Comparison of ENCODE assay signal across 11 cellular contexts in the genomic region with DNA sequence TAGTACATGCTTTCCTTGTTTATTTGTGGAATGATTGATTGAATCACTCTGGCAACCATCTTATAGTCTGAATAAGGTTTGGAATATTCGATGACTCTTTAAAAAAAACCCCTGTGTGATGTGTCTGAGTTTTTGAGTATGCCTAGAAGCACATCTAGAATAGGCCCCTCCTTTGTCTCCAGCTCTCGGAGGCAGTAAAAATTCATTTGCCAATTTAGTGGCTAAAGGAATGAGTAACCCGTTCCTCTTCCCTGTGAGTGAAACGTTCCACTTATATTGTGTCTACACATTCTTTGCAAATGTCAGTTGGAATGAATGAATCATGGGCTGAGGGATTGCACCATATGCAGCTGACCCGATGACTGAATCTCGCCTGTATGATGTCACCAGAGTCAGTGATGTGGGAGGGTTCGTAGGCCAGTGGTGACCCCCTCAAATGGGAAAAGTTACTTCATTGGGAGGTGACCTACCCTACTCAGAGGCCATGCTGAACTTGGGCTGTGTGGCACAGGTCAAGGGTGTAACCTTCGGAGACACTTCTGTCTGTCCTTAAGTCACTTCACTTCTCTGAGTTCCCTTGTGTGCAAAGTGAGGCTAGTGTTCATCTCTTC. TPM values are rescaled to one million over a fixed set of nuclear protein-coding genes. Genes with fewer than 3 reads are reported as not detected.
DNase-seq lines count a peak whose midpoint lies in the region; ATAC-seq and TF ChIP-seq lines count a peak whose summit lies in the region.
"Had no signal": no experiment of that assay in that cellular context is flagged by ENCODE, and none has a peak within 500 bp of the region (broad histone marks: within the 10 kb centered on the region; RNA-seq: fewer than 3 reads in every experiment).

No MANE protein-coding gene starts in this region.

- peak; percentile 79 for DNase-seq in CD14-positive monocyte (ENCODE audit: low spot score)
- DNase-seq in M059J (ENCODE audit: low read depth), result peak; percentile 100
- peak; percentile 99 for DNase-seq in amniotic stem cell (lab: John Stamatoyannopoulos, UW)
- no peak for DNase-seq in mucosa of descending colon
- DNase-seq in DMS 273 treated with DMSO at 0.1 percent for 48 hours (lab: John Stamatoyannopoulos, UW), result no peak
- no peak for DNase-seq in activated gamma-delta T cell (lab: John Stamatoyannopoulos, UW)
- no peak for DNase-seq in NCI-H2081 treated with DMSO at 0.1 percent for 48 hours (lab: John Stamatoyannopoulos, UW)
- DNase-seq: NCI-H1694, posterior cingulate gyrus had no signal

- no peaks in the 10 kb centered on the region for H3K9me3 ChIP-seq in mucosa of descending colon

- H3K4me3 Mint-ChIP-seq in CD14-positive monocyte, result peak overlapping the region in 1 of 2 donors; percentile 54

- H3K4me3 ChIP-seq in mucosa of descending colon, result no peak overlapping the region
- H3K4me3 ChIP-seq: cardiac muscle cell had no signal

- peaks cover 18 to 23% (median 20%) of the 10 kb centered on the region in 3 donors for H3K27me3 Mint-ChIP-seq in CD14-positive monocyte (ENCODE audit: low read depth in 3 of 3)

- TF ChIP-seq CTCF in CD14-positive monocyte (IDR thresholded peaks at IDR 0.05) (no peak), mucosa of descending colon (IDR thresholded peaks at IDR 0.05) (no peak)

- ATAC-seq in mucosa of descending colon (peak; percentile 47), HG03097 (IDR thresholded peaks at IDR 0.05; ENCODE audit: low FRiP score, unreplicated experiment) (no peak)

- peaks cover 0 to 2% (median 0%) of the 10 kb centered on the region in 7 donors for H3K9me3 Mint-ChIP-seq in CD14-positive monocyte

- intact Hi-C loops in CD14-positive monocyte (cut with micrococcal nuclease) (loop anchor here (1.0 to 10.0 kb wide), 3 partner anchors 22 to 645 kb away; a partner anchor contains a TSS), mucosa of descending colon (cut with DNase I, micrococcal nuclease) (no loop called here)

- H3K36me3 Mint-ChIP-seq in CD14-positive monocyte, result no peaks in the 10 kb centered on the region

- H3K4me1 ChIP-seq in mucosa of descending colon (ENCODE audit: low read depth), result peaks cover 6% of the 10 kb centered on the region

- H3K36me3 ChIP-seq in mucosa of descending colon (ENCODE audit: low read depth), result no peaks in the 10 kb centered on the region
- H3K36me3 ChIP-seq: cardiac muscle cell had no signal

- H3K4me1 Mint-ChIP-seq in CD14-positive monocyte, result peaks cover 31% of the 10 kb centered on the region

- H3K27ac Mint-ChIP-seq in CD14-positive monocyte, result peak overlapping the region; percentile 76 to 90 (median 88)

RNA-seq across cellular contexts. Expression of a gene that starts 21.6 kb away (rescaled TPM):
- 1 to 10 TPM; 1.9 TPM for polyA plus RNA-seq in CD14-positive monocyte
- total RNA-seq in M059J (2014; rRNA removed; shearing (Covaris generic)), result 4.2 and 8.1 TPM in 2 replicates
- total RNA-seq in mucosa of descending colon, result 1 to 10 TPM; 4.0 to 4.4 (median 4.4) TPM

RNA-seq across cellular contexts. Expression of a gene that starts 21.8 kb away (rescaled TPM):
- 10 to 100 TPM; 50.9 to 55.1 TPM for polyA plus RNA-seq in CD14-positive monocyte
- 198 and 215 TPM in 2 replicates for total RNA-seq in M059J (2014; rRNA removed; shearing (Covaris generic))
- total RNA-seq in mucosa of descending colon, result 10 to 100 TPM; 30.9 to 39.5 (median 32.9) TPM

RNA-seq across cellular contexts. Expression of a gene that starts 42.7 kb away (rescaled TPM):
- polyA plus RNA-seq in CD14-positive monocyte, result not detected
- total RNA-seq in M059J (2014; rRNA removed; shearing (Covaris generic)), result 2.4 and 4.5 TPM in 2 replicates
- 10 to 100 TPM in 1 of 3 donors, 1 to 10 TPM in 2; 6.3 to 16.9 (median 7.2) TPM for total RNA-seq in mucosa of descending colon

RNA-seq across cellular contexts. Expression of a gene that starts 48.9 kb away (rescaled TPM):
- polyA plus RNA-seq in CD14-positive monocyte, result 1 to 10 TPM; 1.4 to 3.3 TPM
- 21.1 and 47.8 TPM in 2 replicates for total RNA-seq in M059J (2014; rRNA removed; shearing (Covaris generic))
- 10 to 100 TPM; 51.3 to 68.6 (median 61.4) TPM for total RNA-seq in mucosa of descending colon

Comparison
In these comparisons a context has a peak if more than half of its experiments do, and no peak if none do; other contexts are left out.
1. DNase-seq: peak in CD14-positive monocyte (single experiment), M059J (single experiment) and amniotic stem cell (single experiment); none in mucosa of descending colon (0 of 3), DMS 273 treated with DMSO at 0.1 percent for 48 hours (single experiment), activated gamma-delta T cell (single experiment) and NCI-H2081 treated with DMSO at 0.1 percent for 48 hours (single experiment).
2. intact Hi-C loops: an anchor here in CD14-positive monocyte (1.0 to 10.0 kb wide); none called in mucosa of descending colon.